Comparison of ENCODE assay signal across 8 cellular contexts in genomic region chr17:58005728-58006562, GRCh38. TPM values are rescaled to one million over a fixed set of nuclear protein-coding genes. Genes with fewer than 3 reads are reported as not detected.
A peak's percentile ranks its signal among the peaks of the same experiment; 100 is the strongest.
DNase-seq lines count a peak whose midpoint lies in the region; ATAC-seq and TF ChIP-seq lines count a peak whose summit lies in the region.

No MANE protein-coding gene starts in this region.

- peak; percentile 1 for ATAC-seq in esophagus mucosa

- H3K4me1 ChIP-seq in Peyer's patch: peaks cover 0 to 45% (median 4%) of the 10 kb centered on the region in 4 donors

- peaks cover 0 to 43% (median 0%) of the 10 kb centered on the region in 3 donors for H3K36me3 ChIP-seq in Peyer's patch

- POLR2A ChIA-PET in HEK293T (lab: Yijun Ruan, JAX): interaction anchor here (0.6 to 3.0 kb wide), 36 partner anchors 10 to 994 kb away, joined by 3 to 53 read pairs (median 6); partner anchors contain the start of genes DYNLL2, MRPS23, MTMR4 and VEZF1

- TF ChIP-seq CTCF in GM12864 (IDR thresholded peaks at IDR 0.05; ENCODE audit: low read depth, low read length, missing control alignments) (no peak), Peyer's patch (IDR thresholded peaks at IDR 0.05) (peak in 1 of 6 experiments; percentile 2), retinal pigment epithelial cell (conservative IDR thresholded peaks at IDR 0.05; ENCODE audit: low read depth, low read length) (no peak)

- H3K27ac ChIP-seq in Peyer's patch: peak overlapping the region; percentile 90 to 98 (median 96)

- H3K9me3 ChIP-seq in Peyer's patch: no peaks in the 10 kb centered on the region

- DNase-seq in GM12864 (ENCODE audit: low read depth) (no peak), Peyer's patch (no peak), retinal pigment epithelial cell (ENCODE audit: low read depth) (no peak), NCI-H2081 (lab: John Stamatoyannopoulos, UW) (no peak), NCI-H2081 treated with DMSO at 0.1 percent for 48 hours (lab: John Stamatoyannopoulos, UW) (no peak), HEK293T (ENCODE audit: extremely low spot score) (no peak), NCI-H526 treated with DMSO at 0.1 percent for 48 hours (lab: John Stamatoyannopoulos, UW) (no peak)

- no peaks in the 10 kb centered on the region for H3K27me3 ChIP-seq in Peyer's patch

- H3K4me3 ChIP-seq in GM12864 (ENCODE audit: low read depth, low read length) (peak overlapping the region; percentile 84), Peyer's patch (peak overlapping the region; percentile 80 to 90 (median 85)), retinal pigment epithelial cell (ENCODE audit: low read length) (peak overlapping the region; percentile 94)

- CTCF ChIA-PET in HEK293T (lab: Yijun Ruan, JAX): no interaction called here

- no peak for TF ChIP-seq POLR2A in Peyer's patch (IDR thresholded peaks at IDR 0.05)

TF ChIP-seq in HEK293T, 16 proteins besides CTCF, POLR2A, EP300 and RAD21:
- TF ChIP-seq FOXM1 (IDR thresholded peaks at IDR 0.05; ENCODE audit: borderline replicate concordance) (no peak), ELF4 (IDR thresholded peaks at IDR 0.05) (no peak), ARNT (IDR thresholded peaks at IDR 0.05) (no peak), NFRKB (IDR thresholded peaks at IDR 0.05) (no peak), BHLHE40 (IDR thresholded peaks at IDR 0.05; ENCODE audit: borderline replicate concordance) (no peak), SP1 (IDR thresholded peaks at IDR 0.05) (no peak), HDGF (IDR thresholded peaks at IDR 0.05; ENCODE audit: borderline replicate concordance) (no peak), TARDBP (IDR thresholded peaks at IDR 0.05) (no peak), SUZ12 (IDR thresholded peaks at IDR 0.05) (no peak), PKNOX1 (IDR thresholded peaks at IDR 0.05) (no peak), ZNF384 (IDR thresholded peaks at IDR 0.05) (no peak), L3MBTL2 (conservative IDR thresholded peaks at IDR 0.05) (no peak), CTBP1 (IDR thresholded peaks at IDR 0.05; ENCODE audit: borderline replicate concordance) (no peak), FOXA1 (IDR thresholded peaks at IDR 0.05) (no peak), LEF1 (IDR thresholded peaks at IDR 0.05; ENCODE audit: borderline replicate concordance) (no peak), FOXK2 (IDR thresholded peaks at IDR 0.05) (no peak)
TF ChIP-seq in HEK293T: peak in this region for 0.

RNA-seq across cellular contexts. Expression of gene SRSF1, which starts 1.1 kb away (rescaled TPM):
- 100 to 1,000 TPM; 121 to 336 (median 155) TPM for total RNA-seq in Peyer's patch
- total RNA-seq in esophagus mucosa: 129 TPM

RNA-seq across cellular contexts. Expression of gene VEZF1, which starts 17.9 kb away (rescaled TPM):
- total RNA-seq in Peyer's patch: 10 to 100 TPM; 29.7 to 49.3 (median 39.5) TPM
- total RNA-seq in esophagus mucosa: 22.2 TPM

RNA-seq across cellular contexts. Expression of gene CUEDC1, which starts 50.7 kb away (rescaled TPM):
- total RNA-seq in Peyer's patch: 10 to 100 TPM; 10.2 to 45.4 (median 19.2) TPM
- total RNA-seq in esophagus mucosa: 23.8 TPM
